In the genomic region with DNA sequence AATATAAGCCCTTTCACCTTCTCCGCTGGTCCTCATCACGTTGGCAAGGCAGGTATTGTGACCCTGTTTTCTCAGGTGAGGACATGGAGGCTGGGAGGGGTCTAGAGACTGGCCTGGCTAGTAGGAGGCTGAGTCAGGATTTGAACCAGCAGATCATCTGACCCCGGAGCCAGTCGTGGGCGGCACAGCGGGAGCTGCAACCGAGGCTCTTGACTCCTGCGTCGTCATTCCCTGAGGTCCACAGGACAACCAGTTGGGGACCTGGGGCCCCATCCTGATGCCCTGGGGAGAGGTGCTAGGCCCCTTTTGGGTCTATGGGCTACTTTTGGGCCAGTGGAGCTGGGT, we compare ENCODE assay signal across 2 cellular contexts. TPM values are rescaled to one million over a fixed set of nuclear protein-coding genes. Genes with fewer than 3 reads are reported as not detected.
"Had no signal": no experiment of that assay in that cellular context is flagged by ENCODE, and none has a peak within 500 bp of the region (broad histone marks: within the 10 kb centered on the region; RNA-seq: fewer than 3 reads in every experiment).

No MANE protein-coding gene starts in this region.

RNA-seq across cellular contexts. Expression of a gene that starts 2.2 kb away (rescaled TPM):
- total RNA-seq: GM23248, H9 had no signal
- polyA plus RNA-seq: GM23248 had no signal
